8 cellular contexts compared by ENCODE assay signal in genomic region chr1:154974086-154974807, GRCh38. TPM values are rescaled to one million over a fixed set of nuclear protein-coding genes. Genes with fewer than 3 reads are reported as not detected.
DNase-seq lines count a peak whose midpoint lies in the region; ATAC-seq and TF ChIP-seq lines count a peak whose summit lies in the region.

CKS1B (plus strand) TSS chr1:154974681; CDS start chr1:154974746, 65 bp downstream.

- H3K4me1 ChIP-seq in BLaER1 treated with 17β-estradiol and CSF1 and Interleukin-3, amounts not matched to agents 10 nM and 100 nM: peaks cover 63 to 70% (median 68%) of the 10 kb centered on the region in 10 experiments

- peak within 1 kb of the TSS; percentile 89 to 100 (median 98) for H3K4me2 ChIP-seq in BLaER1 treated with 17β-estradiol and CSF1 and Interleukin-3, amounts not matched to agents 10 nM and 100 nM

- peak within 1 kb of the TSS; percentile 87 to 99 (median 92) for H3K9ac ChIP-seq in BLaER1 treated with 17β-estradiol and CSF1 and Interleukin-3, amounts not matched to agents 10 nM and 100 nM

- H4K20me1 ChIP-seq in BLaER1 treated with 17β-estradiol and CSF1 and Interleukin-3, amounts not matched to agents 10 nM and 100 nM: peaks cover 11 to 41% (median 29%) of the 10 kb centered on the region in 11 experiments; a peak in 18 of 22 replicates

- H3K36me3 ChIP-seq in BLaER1 treated with 17β-estradiol and CSF1 and Interleukin-3, amounts not matched to agents 10 nM and 100 nM: peaks cover 0 to 30% (median 16%) of the 10 kb centered on the region in 11 experiments; a peak in 20 of 22 replicates

- H3K27ac ChIP-seq in BLaER1 treated with 17β-estradiol and CSF1 and Interleukin-3, amounts not matched to agents 10 nM and 100 nM: peak within 1 kb of the TSS; percentile 89 to 100 (median 96)
- peak within 1 kb of the TSS; percentile 98 for H3K27ac ChIP-seq in coronary artery

- intact Hi-C loops in left colon (cut with DNase I, micrococcal nuclease): no loop called here

- H3K4me3 ChIP-seq in BLaER1 treated with 17β-estradiol and CSF1 and Interleukin-3, amounts not matched to agents 10 nM and 100 nM: peak within 1 kb of the TSS; percentile 64 to 86 (median 69)
- peak within 1 kb of the TSS; percentile 78 for H3K4me3 ChIP-seq in coronary artery

- no peak for TF ChIP-seq CTCF in coronary artery (IDR thresholded peaks at IDR 0.05)

- peak; percentile 82 for ATAC-seq in GM19324 (IDR thresholded peaks at IDR 0.05; ENCODE audit: low FRiP score, unreplicated experiment)
- ATAC-seq in HG03460 (IDR thresholded peaks at IDR 0.05; ENCODE audit: unreplicated experiment): peak; percentile 68
- ATAC-seq in left colon: peak; percentile 78

- H3K27me3 ChIP-seq in BLaER1 treated with 17β-estradiol and CSF1 and Interleukin-3, amounts not matched to agents 10 nM and 100 nM: no peaks in the 10 kb centered on the region

- DNase-seq in NCI-H524 treated with DMSO at 0.1 percent for 48 hours (lab: John Stamatoyannopoulos, UW): peak; percentile 99
- DNase-seq in activated CD4-positive, alpha-beta T cell treated with anti-CD3 and anti-CD28 coated beads for 4 hours: peak; percentile 95 to 97
- DNase-seq in coronary artery (ENCODE audit: low spot score): peak; percentile 99
- peak; percentile 97 to 99 for DNase-seq in left colon
- DNase-seq in stimulated activated CD4-positive, alpha-beta T cell treated with anti-CD3 and anti-CD28 coated beads, Interleukin-1b, Interleukin-23, amount 100 ng/mL, for 48 hours: peak; percentile 97

- no peaks in the 10 kb centered on the region for H3K9me3 ChIP-seq in BLaER1 treated with 17β-estradiol and CSF1 and Interleukin-3, amounts not matched to agents 10 nM and 100 nM (replicated peaks in 1 of 11)

RNA-seq across cellular contexts. Expression of gene CKS1B, which starts in this region (rescaled TPM):
- total RNA-seq in left colon: 10 to 100 TPM; 22.8 to 35.7 TPM

Comparison
In these comparisons a context has a peak if more than half of its experiments do, and no peak if none do; other contexts are left out.
1. Peak in every context shown above with its lines: DNase-seq, ATAC-seq, H3K4me3 ChIP-seq and H3K27ac ChIP-seq.